Comparison of ENCODE assay signal across 26 cellular contexts in genomic region chr20:24622856-24623255, GRCh38.
"Had no signal": no experiment of that assay in that cellular context is flagged by ENCODE, and none has a peak within 500 bp of the region (broad histone marks: within the 10 kb centered on the region; RNA-seq: fewer than 3 reads in every experiment).

No MANE protein-coding gene starts in this region.

- H3K4me1 ChIP-seq: breast epithelium, foreskin keratinocyte, psoas muscle had no signal

- H3K36me3 ChIP-seq: breast epithelium, left ventricle myocardium inferior, neutrophil, ovary, spleen, thoracic aorta had no signal

- H3K9me3 ChIP-seq: breast epithelium, left ventricle myocardium inferior, mucosa of descending colon, neutrophil, ovary, psoas muscle, spleen, thoracic aorta had no signal

- DNase-seq: activated CD4-positive, alpha-beta memory T cell treated with anti-CD3 and anti-CD28 coated beads, Interleukin-2, amount 10 ng/mL, durations not matched to agents 7 days and 5 days; activated CD4-positive, alpha-beta T cell treated with anti-CD3 and anti-CD28 coated beads for 1 hour; activated CD4-positive, alpha-beta T cell treated with anti-CD3 and anti-CD28 coated beads, Interleukin-2, amount 10 ng/mL, durations not matched to agents 7 days and 5 days; activated gamma-delta T cell treated with Interleukin-2 at 50 U/mL for 16 hours; activated naive CD4-positive, alpha-beta T cell treated with anti-CD3 and anti-CD28 coated beads, Interleukin-2, amount 50 U/mL, for 16 hours; activated T-cell treated with anti-CD3 and anti-CD28 coated beads, Interleukin-2, amount 50 U/mL, for 4 hours; amygdala; central memory CD4-positive, alpha-beta T cell; dorsolateral prefrontal cortex; effector memory CD8-positive, alpha-beta T cell; erythroblast; foreskin keratinocyte; left ventricle myocardium inferior; mucosa of descending colon; naive B cell; nephron progenitor cell; ovary; psoas muscle; spleen; stimulated activated naive CD4-positive, alpha-beta T cell treated with Interleukin-2 at 50 U/mL for 16 hours; T-helper 2 cell; trophoblast cell had no signal

- H3K4me3 ChIP-seq: breast epithelium, dorsolateral prefrontal cortex, left ventricle myocardium inferior, lung, mucosa of descending colon, ovary, psoas muscle, spleen, thoracic aorta had no signal

- H3K27ac ChIP-seq: breast epithelium, dorsolateral prefrontal cortex, foreskin keratinocyte, left ventricle myocardium inferior, neutrophil, ovary, psoas muscle, spleen, thoracic aorta had no signal

- H3K27me3 ChIP-seq: dorsolateral prefrontal cortex, foreskin keratinocyte, ovary had no signal
